In the genomic region with DNA sequence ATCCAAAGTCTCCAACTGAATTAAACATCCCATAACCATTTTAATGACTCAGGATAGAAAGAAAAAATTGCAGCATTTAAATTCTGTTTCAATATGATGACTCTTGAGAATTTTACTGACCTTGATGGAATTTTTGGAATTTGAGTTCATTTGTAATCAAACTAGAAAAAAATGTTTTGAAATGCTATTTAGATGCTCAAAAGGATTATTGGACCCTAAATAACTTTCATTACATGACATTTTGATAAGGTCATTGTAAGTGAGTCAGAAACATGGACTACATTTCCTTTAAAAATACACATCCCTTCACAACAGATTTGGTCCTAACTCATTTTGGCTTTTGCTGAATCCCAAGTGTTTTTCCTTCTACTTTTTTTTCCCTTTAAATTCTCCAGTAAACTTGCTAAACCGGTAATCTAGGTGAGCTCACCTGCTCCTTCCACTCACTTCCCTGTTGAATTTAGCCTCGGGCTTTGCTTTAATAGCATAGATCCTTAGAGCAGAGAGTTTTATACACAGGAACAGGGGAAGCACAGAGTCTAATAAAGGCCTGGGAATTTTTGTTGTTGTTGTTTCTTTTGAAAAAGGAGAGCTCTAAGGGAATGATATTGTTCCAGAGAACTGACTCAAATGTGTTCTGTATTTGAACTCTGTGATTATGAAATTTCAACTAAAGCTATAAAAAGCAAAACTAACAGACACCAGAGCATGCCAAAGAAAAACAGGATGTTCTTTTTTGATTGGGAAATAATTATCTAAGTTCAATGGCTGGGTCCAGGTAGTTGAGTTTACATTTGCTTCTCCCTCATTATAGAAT, we compare ENCODE assay signal across 9 cellular contexts.
A peak's percentile ranks its signal among the peaks of the same experiment; 100 is the strongest.
DNase-seq lines count a peak whose midpoint lies in the region; ATAC-seq and TF ChIP-seq lines count a peak whose summit lies in the region.
"Had no signal": no experiment of that assay in that cellular context is flagged by ENCODE, and none has a peak within 500 bp of the region (broad histone marks: within the 10 kb centered on the region; RNA-seq: fewer than 3 reads in every experiment).

No MANE protein-coding gene starts in this region.

- no peaks in the 10 kb centered on the region for H3K4me1 Mint-ChIP-seq in activated T-cell treated with anti-CD3 and anti-CD28 coated beads, Interleukin-2, amount 50 U/mL, for 24 hours (ENCODE audit: low read depth)

- H3K4me1 ChIP-seq in body of pancreas: peaks cover 34% of the 10 kb centered on the region
- peaks cover 0 to 2% of the 10 kb centered on the region in 2 donors for H3K4me1 ChIP-seq in uterus

- H3K27ac ChIP-seq in body of pancreas: peak overlapping the region; percentile 18 to 83 (median 70)
- peak overlapping the region; percentile 77 to 88 for H3K27ac ChIP-seq in uterus

- 3 to 6% methylated on average over 2 of the region's 2 CpGs for WGBS in body of pancreas, 2 donors

- peaks cover 16% of the 10 kb centered on the region for H3K27me3 Mint-ChIP-seq in activated T-cell treated with anti-CD3 and anti-CD28 coated beads, Interleukin-2, amount 50 U/mL, for 24 hours

- H3K27me3 ChIP-seq in body of pancreas: no peaks in the 10 kb centered on the region
- H3K27me3 ChIP-seq in uterus: no peaks in the 10 kb centered on the region

- intact Hi-C loops in body of pancreas (cut with DNase I) (no loop called here), uterus (cut with DNase I; ENCODE audit: low total_unique reads) (no loop called here)

- H3K4me3 ChIP-seq in body of pancreas: no peak overlapping the region
- H3K4me3 ChIP-seq in uterus: no peak overlapping the region

- TF ChIP-seq POLR2A in body of pancreas (IDR thresholded peaks at IDR 0.05) (peak in 2 of 3 donors; percentile 0 to 10), uterus (IDR thresholded peaks at IDR 0.05) (no peak)

- H3K36me3 ChIP-seq in body of pancreas (replicated peaks in 1 of 2; ENCODE audit: insufficient read depth in 1 of 2, low read depth in 2 of 2) (no peaks in the 10 kb centered on the region), uterus (no peaks in the 10 kb centered on the region)

- no peaks in the 10 kb centered on the region for H3K36me3 Mint-ChIP-seq in activated T-cell treated with anti-CD3 and anti-CD28 coated beads, Interleukin-2, amount 50 U/mL, for 24 hours (ENCODE audit: low read depth)

- no peaks in the 10 kb centered on the region for H3K9me3 ChIP-seq in body of pancreas
- no peaks in the 10 kb centered on the region for H3K9me3 ChIP-seq in uterus

- H3K4me3 Mint-ChIP-seq in activated T-cell treated with anti-CD3 and anti-CD28 coated beads, Interleukin-2, amount 50 U/mL, for 24 hours: no peak overlapping the region

- DNase-seq in NCI-H2196 (lab: John Stamatoyannopoulos, UW; ENCODE audit: unreplicated experiment): peak; percentile 12
- DNase-seq in NCI-H2196 treated with DMSO at 0.1 percent for 48 hours (lab: John Stamatoyannopoulos, UW; ENCODE audit: unreplicated experiment): no peak
- peak; percentile 20 to 48 (median 29) for DNase-seq in body of pancreas
- peak; percentile 71 for DNase-seq in kidney tubule cell (ENCODE audit: low spot score)
- no peak for DNase-seq in uterus
- no peak for DNase-seq in activated T-cell treated with anti-CD3 and anti-CD28 coated beads, Interleukin-2, amount 50 U/mL, for 24 hours
- DNase-seq in GF-D8 (lab: John Stamatoyannopoulos, UW): no peak
- DNase-seq: activated CD4-positive, CD25-positive, alpha-beta regulatory T cell had no signal

- no peak overlapping the region for H3K27ac Mint-ChIP-seq in activated T-cell treated with anti-CD3 and anti-CD28 coated beads, Interleukin-2, amount 50 U/mL, for 24 hours

- TF ChIP-seq CTCF in body of pancreas (IDR thresholded peaks at IDR 0.05) (no peak), uterus (IDR thresholded peaks at IDR 0.05) (no peak)

- H3K9me3 Mint-ChIP-seq in activated T-cell treated with anti-CD3 and anti-CD28 coated beads, Interleukin-2, amount 50 U/mL, for 24 hours: peaks cover 5% of the 10 kb centered on the region

- ATAC-seq in body of pancreas (peak; percentile 92), HG03432 (IDR thresholded peaks at IDR 0.05; ENCODE audit: unreplicated experiment) (no peak)

Comparison
In these comparisons a context has a peak if more than half of its experiments do, and no peak if none do; other contexts are left out.
1. DNase-seq: peak in NCI-H2196 (single experiment), body of pancreas (4 of 4) and kidney tubule cell (single experiment); none in NCI-H2196 treated with DMSO at 0.1 percent for 48 hours (single experiment), uterus (0 of 2), activated T-cell treated with anti-CD3 and anti-CD28 coated beads, Interleukin-2, amount 50 U/mL, for 24 hours (single experiment) and GF-D8 (single experiment).
2. POLR2A ChIP-seq: peak in body of pancreas (2 of 3); none in uterus (0 of 2).